Comparison of ENCODE assay signal across 1 cellular context in genomic region chr4:88591787-88592599, GRCh38.
TF ChIP-seq lines count a peak whose summit lies in the region.

Gene HERC3 (plus strand): TSS chr4:88592480. CDS start chr4:88605824, 13,344 bp downstream.

TF ChIP-seq in HepG2, 621 proteins besides CTCF, POLR2A, EP300 and RAD21 (continued from another document and continues in another):
- TF ChIP-seq ZMAT5 (CRISPR knock-in tag; IDR thresholded peaks at IDR 0.05; ENCODE audit: borderline replicate concordance, low read depth) (no peak; the same call in 1 of the 2 replicates), NR2C2 (CRISPR knock-in tag; IDR thresholded peaks at IDR 0.05; ENCODE audit: borderline replicate concordance) (peak; percentile 48), PAF1 (CRISPR knock-in tag; IDR thresholded peaks at IDR 0.05) (no peak), BORCS8-MEF2B (CRISPR knock-in tag; IDR thresholded peaks at IDR 0.05) (peak; percentile 77; the same call in 1 of the 2 replicates), ZNF274 (CRISPR knock-in tag; IDR thresholded peaks at IDR 0.05) (0 out of 2 replicates have a peak, but pooled peaks have one; percentile 37), CBX2 (IDR thresholded peaks at IDR 0.05; ENCODE audit: low read depth, low read length) (no peak), CBX2 (CRISPR knock-in tag; IDR thresholded peaks at IDR 0.05; ENCODE audit: low read depth) (no peak), DMAP1 (CRISPR knock-in tag; IDR thresholded peaks at IDR 0.05) (no peak; the same call in 1 of the 2 replicates), ZXDC (CRISPR knock-in tag; IDR thresholded peaks at IDR 0.05) (no peak), ZFP36 (IDR thresholded peaks at IDR 0.05; ENCODE audit: borderline replicate concordance, low read depth, low read length, partially characterized antibody) (no peak), RORA (CRISPR knock-in tag; IDR thresholded peaks at IDR 0.05) (no peak), USF2 (IDR thresholded peaks at IDR 0.05; ENCODE audit: low read depth, low read length) (no peak), USF2 (CRISPR knock-in tag; IDR thresholded peaks at IDR 0.05; ENCODE audit: borderline replicate concordance) (no peak), SMARCE1 (IDR thresholded peaks at IDR 0.05; ENCODE audit: borderline replicate concordance) (no peak), GTF2F1 (IDR thresholded peaks at IDR 0.05; ENCODE audit: low read length) (no peak), SALL1 (CRISPR knock-in tag; IDR thresholded peaks at IDR 0.05) (peak; percentile 70), RAD51 (IDR thresholded peaks at IDR 0.05; ENCODE audit: borderline replicate concordance) (no peak), ISX (CRISPR knock-in tag; conservative IDR thresholded peaks at IDR 0.05) (no peak), FOXO4 (CRISPR knock-in tag; conservative IDR thresholded peaks at IDR 0.05) (no peak), CREBL2 (CRISPR knock-in tag; IDR thresholded peaks at IDR 0.05; ENCODE audit: borderline replicate concordance) (no peak), EZH2 (conservative IDR thresholded peaks at IDR 0.05; ENCODE audit: low read depth, low read length) (no peak), ELK4 (CRISPR knock-in tag; IDR thresholded peaks at IDR 0.05; ENCODE audit: borderline replicate concordance) (no peak), GFI1 (CRISPR knock-in tag; IDR thresholded peaks at IDR 0.05; ENCODE audit: borderline replicate concordance) (no peak; the same call in 1 of the 2 replicates), GATAD1 (CRISPR knock-in tag; IDR thresholded peaks at IDR 0.05) (peak; percentile 56), BRD4 (CRISPR knock-in tag; IDR thresholded peaks at IDR 0.05) (no peak), ZNF263 (CRISPR knock-in tag; IDR thresholded peaks at IDR 0.05) (no peak), STAT6 (CRISPR knock-in tag; IDR thresholded peaks at IDR 0.05; ENCODE audit: borderline replicate concordance) (no peak), ZSCAN31 (CRISPR knock-in tag; IDR thresholded peaks at IDR 0.05; ENCODE audit: low read depth) (peak; percentile 74; the same call in 1 of the 2 replicates), DZIP1 (CRISPR knock-in tag; IDR thresholded peaks at IDR 0.05) (peak; percentile 77; the same call in 1 of the 2 replicates), ATF7 (IDR thresholded peaks at IDR 0.05) (no peak), ATF7 (CRISPR knock-in tag; IDR thresholded peaks at IDR 0.05) (no peak), ZNF800 (CRISPR knock-in tag; IDR thresholded peaks at IDR 0.05) (peak; percentile 68; the same call in 1 of the 2 replicates), TOPORS (CRISPR knock-in tag; IDR thresholded peaks at IDR 0.05) (0 out of 2 replicates have a peak, but pooled peaks have one; percentile 57), CENPX (CRISPR knock-in tag; IDR thresholded peaks at IDR 0.05) (no peak), ZNF776 (CRISPR knock-in tag; IDR thresholded peaks at IDR 0.05) (no peak), FOSL1 (CRISPR knock-in tag; IDR thresholded peaks at IDR 0.05; ENCODE audit: borderline replicate concordance) (no peak), TAF1 (CRISPR knock-in tag; IDR thresholded peaks at IDR 0.05) (peak; percentile 35; the same call in 1 of the 2 replicates), ZC3H4 (CRISPR knock-in tag; IDR thresholded peaks at IDR 0.05; ENCODE audit: borderline replicate concordance) (no peak), ZNF136 (CRISPR knock-in tag; IDR thresholded peaks at IDR 0.05; ENCODE audit: low read depth) (0 out of 2 replicates have a peak, but pooled peaks have one; percentile 23), MTF1 (CRISPR knock-in tag; IDR thresholded peaks at IDR 0.05) (no peak), TEAD3 (CRISPR knock-in tag; optimal IDR thresholded peaks at IDR 0.05; ENCODE audit: borderline replicate concordance) (peak; percentile 79), FOXK1 (CRISPR knock-in tag; IDR thresholded peaks at IDR 0.05; ENCODE audit: borderline replicate concordance, low read depth) (no peak), ZNF792 (CRISPR knock-in tag; IDR thresholded peaks at IDR 0.05) (peak; percentile 65; the same call in 1 of the 2 replicates), ZNF18 (CRISPR knock-in tag; IDR thresholded peaks at IDR 0.05; ENCODE audit: insufficient replicate concordance) (peak; percentile 55), NFIB (CRISPR knock-in tag; IDR thresholded peaks at IDR 0.05; ENCODE audit: borderline replicate concordance) (no peak), NAIF1 (CRISPR knock-in tag; IDR thresholded peaks at IDR 0.05; ENCODE audit: borderline replicate concordance) (no peak)
